ENCODE assay signal across 8 cellular contexts in genomic region chr7:1940402-1940786, GRCh38.
DNase-seq lines count a peak whose midpoint lies in the region; TF ChIP-seq lines count a peak whose summit lies in the region.

No MANE protein-coding gene starts in this region.

- no peak for TF ChIP-seq POLR2A in esophagus muscularis mucosa (IDR thresholded peaks at IDR 0.05; ENCODE audit: low read depth)

- peaks cover 0 to 14% (median 10%) of the 10 kb centered on the region in 4 donors for H3K36me3 ChIP-seq in esophagus muscularis mucosa

- intact Hi-C loops in esophagus muscularis mucosa (cut with DNase I) = no loop called here

- 72% methylated on average over 18 of the region's 21 CpGs for WGBS in esophagus muscularis mucosa

- DNase-seq in HFFc6 (no peak), NCI-H510A treated with DMSO at 0.1 percent for 48 hours (lab: John Stamatoyannopoulos, UW) (peak; percentile 79), activated T-cell treated with anti-CD3 and anti-CD28 coated beads for 1 hour (ENCODE audit: low read depth) (peak; percentile 78), globus pallidus (ENCODE audit: low spot score) (peak; percentile 18), DMS114 treated with DMSO at 0.1 percent for 48 hours (lab: John Stamatoyannopoulos, UW; ENCODE audit: unreplicated experiment) (no peak), esophagus muscularis mucosa (ENCODE audit: extremely low spot score) (no peak)
- DNase-seq in stimulated activated CD4-positive, alpha-beta T cell treated with anti-CD3 and anti-CD28 coated beads, Interleukin-2, amount 100 ng/mL, for 48 hours = peak; percentile 71 to 74

- H3K9me3 Mint-ChIP-seq in HFFc6 = no peaks in the 10 kb centered on the region

- no peak for TF ChIP-seq CTCF in GM12875 (IDR thresholded peaks at IDR 0.05; ENCODE audit: borderline replicate concordance, insufficient read depth, low read depth, low read length)
- no peak for TF ChIP-seq CTCF in HFFc6 (IDR thresholded peaks at IDR 0.05)
- no peak for TF ChIP-seq CTCF in esophagus muscularis mucosa (IDR thresholded peaks at IDR 0.05)

- H3K4me3 ChIP-seq in GM12875 (ENCODE audit: low read depth, low read length) = peak overlapping the region; percentile 37
- H3K4me3 ChIP-seq in esophagus muscularis mucosa = peak overlapping the region in 2 of 4 donors; percentile 4 to 40

- peak overlapping the region; percentile 54; the same call in 1 of the 2 replicates for H3K27ac Mint-ChIP-seq in HFFc6

- no peak overlapping the region for H3K4me3 Mint-ChIP-seq in HFFc6

- peaks cover 4% of the 10 kb centered on the region; the same call in 1 of the 2 replicates for H3K4me1 Mint-ChIP-seq in HFFc6 (ENCODE audit: low read depth)

- peak overlapping the region in 1 of 4 donors; percentile 33 for H3K27ac ChIP-seq in esophagus muscularis mucosa (replicated peaks in 1 of 4)

- no peaks in the 10 kb centered on the region; the same call in 1 of the 2 replicates for H3K36me3 Mint-ChIP-seq in HFFc6 (ENCODE audit: low read depth)

- 0 out of 2 replicates have a peak, but pooled peaks cover 2% of the 10 kb centered on the region for H3K27me3 Mint-ChIP-seq in HFFc6 (ENCODE audit: insufficient read depth)

- H3K27me3 ChIP-seq in esophagus muscularis mucosa = no peaks in the 10 kb centered on the region

- H3K9me3 ChIP-seq in esophagus muscularis mucosa = no peaks in the 10 kb centered on the region

- H3K4me1 ChIP-seq in esophagus muscularis mucosa = peaks cover 5 to 26% (median 10%) of the 10 kb centered on the region in 4 donors

- no peak for TF ChIP-seq EP300 in esophagus muscularis mucosa (IDR thresholded peaks at IDR 0.05)

Comparison
In these comparisons a context has a peak if more than half of its experiments do, and no peak if none do; other contexts are left out.
1. DNase-seq: peak in NCI-H510A treated with DMSO at 0.1 percent for 48 hours (single experiment), activated T-cell treated with anti-CD3 and anti-CD28 coated beads for 1 hour (single experiment), globus pallidus (single experiment) and stimulated activated CD4-positive, alpha-beta T cell treated with anti-CD3 and anti-CD28 coated beads, Interleukin-2, amount 100 ng/mL, for 48 hours (2 of 2); none in HFFc6 (single experiment), DMS114 treated with DMSO at 0.1 percent for 48 hours (single experiment) and esophagus muscularis mucosa (single experiment).